Comparison of ENCODE assay signal across 32 cellular contexts in the genomic region with DNA sequence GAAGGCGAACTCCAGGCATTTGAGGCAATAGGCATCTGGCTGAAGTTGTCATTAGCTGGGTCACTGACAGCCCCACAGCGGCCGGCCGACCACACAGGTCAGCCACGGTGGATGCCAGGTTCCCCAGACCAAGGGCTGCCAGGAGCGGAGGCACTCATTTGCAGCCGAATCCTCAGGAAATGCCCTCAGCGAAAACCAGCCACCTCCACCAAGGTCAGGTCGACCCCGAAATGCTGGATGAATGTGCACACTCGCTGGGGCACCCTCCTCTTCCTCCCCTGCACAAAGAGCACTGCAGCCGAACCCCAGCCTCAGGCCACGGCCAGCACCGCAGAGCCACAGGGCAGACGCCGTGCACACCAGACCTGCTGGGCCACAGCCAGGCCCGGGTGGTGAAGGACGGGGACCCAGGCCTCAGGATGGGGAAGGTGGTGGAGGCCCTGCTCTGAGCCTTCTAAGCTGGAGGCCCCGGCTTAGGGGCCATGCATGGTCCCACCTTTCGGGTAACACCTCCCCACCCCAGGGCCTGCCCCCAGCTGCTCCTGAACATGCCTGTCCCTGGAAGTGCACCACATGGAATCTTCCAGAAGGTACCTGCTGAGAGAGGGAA.
DNase-seq lines count a peak whose midpoint lies in the region; ATAC-seq and TF ChIP-seq lines count a peak whose summit lies in the region.
"Had no signal": no experiment of that assay in that cellular context is flagged by ENCODE, and none has a peak within 500 bp of the region (broad histone marks: within the 10 kb centered on the region; RNA-seq: fewer than 3 reads in every experiment).

No MANE protein-coding gene starts in this region.

- H3K4me3 Mint-ChIP-seq in WTC11: no peak overlapping the region
- no peak overlapping the region for H3K4me3 Mint-ChIP-seq in nephron progenitor cell
- H3K4me3 Mint-ChIP-seq: CD14-positive monocyte; CD8-positive, alpha-beta memory T cell; GM23338; H9 had no signal

- CTCF ChIA-PET in WTC11 (lab: Charles Lee): interaction anchor here (2.3 to 2.8 kb wide), 2 partner anchors 11 to 188 kb away, joined by 10 to 17 read pairs; no protein-coding TSS in a partner anchor

- intact Hi-C loops in Right ventricle myocardium inferior (cut with DNase I): no loop called here
- intact Hi-C loops in Right ventricle myocardium superior (cut with DNase I): no loop called here
- intact Hi-C loops in mucosa of descending colon (cut with DNase I, micrococcal nuclease): no loop called here
- intact Hi-C loops in spleen (cut with DNase I; ENCODE audit: low total_unique reads): no loop called here

- H3K36me3 ChIP-seq in mucosa of descending colon (ENCODE audit: low read depth) (no peaks in the 10 kb centered on the region), spleen (peaks cover 0 to 61% (median 0%) of the 10 kb centered on the region in 6 donors)
- H3K36me3 ChIP-seq: BE2C had no signal

- DNase-seq in Right ventricle myocardium inferior (ENCODE audit: missing footprints): peak; percentile 53
- no peak for DNase-seq in Right ventricle myocardium superior
- DNase-seq in WTC11 (ENCODE audit: low spot score): peak; percentile 7
- peak in 2 of 3 donors; percentile 5 to 27 for DNase-seq in mucosa of descending colon
- DNase-seq in spleen: peak; percentile 57
- no peak for DNase-seq in iPS-NIHi11 (ENCODE audit: low spot score)
- DNase-seq in nephron progenitor cell: no peak
- DNase-seq in NCI-H2227 (lab: John Stamatoyannopoulos, UW; ENCODE audit: unreplicated experiment): no peak
- DNase-seq: 8988T; ACHN; BE2C; DMS 273 treated with DMSO at 0.1 percent for 48 hours; DMS79; EL; GDM1; H9; Kasumi-1; NCI-H1105; NCI-H146; NCI-H1930; NCI-H2107; NCI-H446 treated with DMSO at 0.1 percent for 48 hours; NCI-H526; NCI-H82; NK-92 treated with Interleukin-12 subunit alpha and Interleukin-12 subunit beta, amount 100 ng/mL, for 24 hours; RPMI8226; SIG-M5 had no signal

- H3K27me3 ChIP-seq in spleen (replicated peaks in 1 of 7): no peaks in the 10 kb centered on the region

- POLR2A ChIA-PET in WTC11 (lab: Charles Lee): no interaction called here

- no peak overlapping the region for H3K27ac ChIP-seq in spleen

- TF ChIP-seq CTCF in WTC11 (IDR thresholded peaks at IDR 0.05) (no peak), mucosa of descending colon (IDR thresholded peaks at IDR 0.05) (no peak), spleen (IDR thresholded peaks at IDR 0.05 in 8 of 11, conservative IDR thresholded peaks at IDR 0.05 in 3 of 11) (no peak), nephron progenitor cell (IDR thresholded peaks at IDR 0.05) (no peak)

- 71 to 81% (median 76%) methylated on average over 16 to 20 of the region's 20 CpGs for WGBS in spleen, 5 donors

- no peaks in the 10 kb centered on the region for H3K9me3 ChIP-seq in mucosa of descending colon
- H3K9me3 ChIP-seq in spleen: no peaks in the 10 kb centered on the region
- H3K9me3 ChIP-seq: BE2C had no signal

- no peaks in the 10 kb centered on the region for H3K9me3 Mint-ChIP-seq in WTC11
- no peaks in the 10 kb centered on the region for H3K9me3 Mint-ChIP-seq in nephron progenitor cell
- H3K9me3 Mint-ChIP-seq: CD8-positive, alpha-beta memory T cell; GM23338; H9 had no signal

- H3K4me1 Mint-ChIP-seq in WTC11 (no peaks in the 10 kb centered on the region), nephron progenitor cell (peaks cover 31% of the 10 kb centered on the region)
- H3K4me1 Mint-ChIP-seq: CD14-positive monocyte, GM23338, H9 had no signal

- H3K27ac Mint-ChIP-seq in WTC11 (no peak overlapping the region), nephron progenitor cell (no peak overlapping the region)
- H3K27ac Mint-ChIP-seq: GM23338 had no signal

- no peaks in the 10 kb centered on the region for H3K36me3 Mint-ChIP-seq in WTC11
- no peaks in the 10 kb centered on the region for H3K36me3 Mint-ChIP-seq in nephron progenitor cell (ENCODE audit: low read depth)

- H3K27me3 Mint-ChIP-seq in WTC11 (ENCODE audit: low read depth) (peaks cover 2% of the 10 kb centered on the region; the same call in 1 of the 2 replicates), nephron progenitor cell (ENCODE audit: low read depth, poor library complexity) (peaks cover 29% of the 10 kb centered on the region)
- H3K27me3 Mint-ChIP-seq: CD8-positive, alpha-beta memory T cell had no signal

- no peak for TF ChIP-seq POLR2A in spleen (IDR thresholded peaks at IDR 0.05)

- no peak for ATAC-seq in Right ventricle myocardium inferior
- ATAC-seq in Right ventricle myocardium superior (ENCODE audit: poor library complexity): no peak
- no peak for ATAC-seq in WTC11
- no peak for ATAC-seq in mucosa of descending colon
- ATAC-seq: GM12878, GM23338, K562 had no signal

- no peaks in the 10 kb centered on the region for H3K4me1 ChIP-seq in mucosa of descending colon (ENCODE audit: low read depth)
- peaks cover 0 to 11% (median 0%) of the 10 kb centered on the region in 6 donors for H3K4me1 ChIP-seq in spleen
- H3K4me1 ChIP-seq: BE2C had no signal

- H3K4me3 ChIP-seq in mucosa of descending colon: no peak overlapping the region
- H3K4me3 ChIP-seq in spleen: no peak overlapping the region
- H3K4me3 ChIP-seq: GM12878, GM23338, K562 had no signal

TF ChIP-seq in WTC11, 78 proteins besides CTCF, POLR2A, EP300 and RAD21:
- TF ChIP-seq, protein P1, sequence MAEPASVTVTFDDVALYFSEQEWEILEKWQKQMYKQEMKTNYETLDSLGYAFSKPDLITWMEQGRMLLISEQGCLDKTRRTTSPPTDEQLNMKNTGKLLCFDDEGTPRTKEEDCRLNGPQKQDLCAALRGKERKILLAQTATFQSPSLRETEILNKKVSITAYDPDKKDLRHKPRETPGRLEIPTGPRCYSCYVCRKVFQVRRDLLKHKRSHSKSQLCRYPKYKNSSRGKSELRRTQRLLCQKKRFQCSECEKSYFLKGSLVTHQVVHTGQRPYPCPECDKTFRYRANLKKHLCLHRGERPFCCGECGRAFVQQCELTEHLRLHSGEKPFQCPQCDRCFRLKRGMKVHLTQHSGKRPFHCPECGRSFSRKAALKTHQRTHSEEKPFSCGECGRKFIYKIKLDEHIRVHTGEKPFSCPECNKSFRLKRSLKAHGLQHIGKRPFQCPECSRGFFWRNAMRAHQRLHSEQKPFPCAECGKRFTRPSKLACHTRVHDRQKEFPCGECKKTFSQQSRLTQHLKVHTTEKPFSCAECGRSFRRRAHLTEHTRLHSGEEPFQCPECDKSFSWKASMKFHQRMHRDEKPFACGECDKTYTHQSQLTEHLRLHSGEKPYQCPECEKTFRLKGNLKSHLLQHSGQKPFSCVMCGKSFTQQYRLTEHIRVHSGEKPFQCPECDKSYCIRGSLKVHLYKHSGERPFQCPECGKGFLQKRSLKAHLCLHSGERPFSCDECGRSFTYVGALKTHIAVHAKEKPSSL (CRISPR knock-in tag; conservative IDR thresholded peaks at IDR 0.05): no peak
- TF ChIP-seq, protein P2, sequence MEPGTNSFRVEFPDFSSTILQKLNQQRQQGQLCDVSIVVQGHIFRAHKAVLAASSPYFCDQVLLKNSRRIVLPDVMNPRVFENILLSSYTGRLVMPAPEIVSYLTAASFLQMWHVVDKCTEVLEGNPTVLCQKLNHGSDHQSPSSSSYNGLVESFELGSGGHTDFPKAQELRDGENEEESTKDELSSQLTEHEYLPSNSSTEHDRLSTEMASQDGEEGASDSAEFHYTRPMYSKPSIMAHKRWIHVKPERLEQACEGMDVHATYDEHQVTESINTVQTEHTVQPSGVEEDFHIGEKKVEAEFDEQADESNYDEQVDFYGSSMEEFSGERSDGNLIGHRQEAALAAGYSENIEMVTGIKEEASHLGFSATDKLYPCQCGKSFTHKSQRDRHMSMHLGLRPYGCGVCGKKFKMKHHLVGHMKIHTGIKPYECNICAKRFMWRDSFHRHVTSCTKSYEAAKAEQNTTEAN (CRISPR knock-in tag; IDR thresholded peaks at IDR 0.05): no peak
- TF ChIP-seq SP1 (CRISPR knock-in tag; conservative IDR thresholded peaks at IDR 0.05) (no peak), IRF2 (CRISPR knock-in tag; IDR thresholded peaks at IDR 0.05; ENCODE audit: borderline replicate concordance, low read depth) (no peak), TEAD4 (CRISPR knock-in tag; IDR thresholded peaks at IDR 0.05) (no peak), JAZF1 (CRISPR knock-in tag; IDR thresholded peaks at IDR 0.05) (no peak), FOXK1 (CRISPR knock-in tag; IDR thresholded peaks at IDR 0.05) (no peak), TP53 (CRISPR knock-in tag; IDR thresholded peaks at IDR 0.05) (no peak), MYBL2 (CRISPR knock-in tag; IDR thresholded peaks at IDR 0.05) (no peak), TCF7 (CRISPR knock-in tag; IDR thresholded peaks at IDR 0.05; ENCODE audit: low read depth) (no peak), ZNF232 (CRISPR knock-in tag; IDR thresholded peaks at IDR 0.05) (no peak), OVOL2 (CRISPR knock-in tag; IDR thresholded peaks at IDR 0.05; ENCODE audit: borderline replicate concordance) (no peak), RORB (CRISPR knock-in tag; IDR thresholded peaks at IDR 0.05) (no peak), USF2 (CRISPR knock-in tag; IDR thresholded peaks at IDR 0.05) (no peak)

Comparison
In these comparisons a context has a peak if more than half of its experiments do, and no peak if none do; other contexts are left out.
1. DNase-seq: peak in Right ventricle myocardium inferior (single experiment), WTC11 (single experiment), mucosa of descending colon (2 of 3) and spleen (single experiment); none in Right ventricle myocardium superior (single experiment), iPS-NIHi11 (single experiment), nephron progenitor cell (single experiment) and NCI-H2227 (single experiment).